ENCODE assay signal across 10 cellular contexts in the genomic region with DNA sequence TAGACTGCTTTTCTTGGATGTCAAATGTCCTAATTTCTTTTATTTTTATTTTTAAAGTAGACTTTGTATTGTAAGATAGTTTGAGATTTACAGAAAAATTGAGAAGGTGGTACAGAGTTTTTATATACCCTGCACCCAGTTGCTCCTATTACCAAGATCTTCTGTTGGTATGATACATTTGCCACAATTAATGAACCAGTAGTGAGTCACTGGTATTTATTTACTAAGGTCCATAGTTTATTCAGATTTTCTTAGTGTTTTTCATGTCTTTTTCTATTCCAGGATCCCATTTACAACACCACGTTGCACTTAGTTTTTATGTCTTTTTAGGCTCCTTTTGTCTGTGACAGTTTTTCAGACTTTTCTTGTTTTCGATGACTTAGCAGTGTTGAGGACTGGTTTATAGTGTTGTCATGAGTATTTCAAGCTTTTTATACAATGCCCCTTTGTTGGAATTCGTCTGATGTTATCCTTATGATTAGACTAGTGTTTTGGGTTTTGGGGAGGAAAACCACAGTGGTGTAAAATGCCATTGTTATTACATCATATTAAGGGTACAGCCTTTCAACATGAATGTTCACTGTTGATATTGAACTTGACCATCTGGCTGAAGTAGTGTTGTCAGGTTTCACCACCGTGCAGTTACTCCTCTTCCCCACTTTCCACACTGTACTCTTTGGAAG. TPM values are rescaled to one million over a fixed set of nuclear protein-coding genes. Genes with fewer than 3 reads are reported as not detected.
DNase-seq lines count a peak whose midpoint lies in the region; ATAC-seq, FAIRE-seq and TF ChIP-seq lines count a peak whose summit lies in the region.
"Had no signal": no experiment of that assay in that cellular context is flagged by ENCODE, and none has a peak within 500 bp of the region (broad histone marks: within the 10 kb centered on the region; RNA-seq: fewer than 3 reads in every experiment).

No MANE protein-coding gene starts in this region.

- H3K4me3 ChIP-seq in right atrium auricular region, result no peak overlapping the region

- no peaks in the 10 kb centered on the region for H3K9me3 ChIP-seq in right atrium auricular region
- H3K9me3 ChIP-seq: Caco-2 had no signal

- intact Hi-C loops in Right ventricle myocardium superior (cut with DNase I), result no loop called here

- no peak for FAIRE-seq in urothelium cell line (lab: Jason Lieb, UNC)

- TF ChIP-seq POLR2A in GM18505 (IDR thresholded peaks at IDR 0.05; ENCODE audit: borderline replicate concordance, extremely low read depth, insufficient read depth, insufficient read length), result no peak

- no peak for TF ChIP-seq CTCF in right atrium auricular region (IDR thresholded peaks at IDR 0.05)

- no peaks in the 10 kb centered on the region for H3K27me3 ChIP-seq in right atrium auricular region

- H3K27ac ChIP-seq in right atrium auricular region, result peak overlapping the region in 1 of 2 donors; percentile 7

- DNase-seq in Right ventricle myocardium superior (no peak), right atrium auricular region (ENCODE audit: low spot score) (no peak), UCSD-AML1 (lab: John Stamatoyannopoulos, UW; ENCODE audit: unreplicated experiment) (peak; percentile 16), glomerular visceral epithelial cell (ENCODE audit: extremely low spot score) (peak; percentile 88), urothelium cell line (ENCODE audit: low spot score) (peak; percentile 56)
- DNase-seq: Caco-2, NCI-H187 treated with DMSO at 0.1 percent for 48 hours had no signal

- H3K36me3 ChIP-seq in right atrium auricular region, result peaks cover 61% of the 10 kb centered on the region

- peak; percentile 48 for ATAC-seq in Right ventricle myocardium superior (ENCODE audit: poor library complexity)
- ATAC-seq in HG03095 (IDR thresholded peaks at IDR 0.05; ENCODE audit: unreplicated experiment), result no peak
- no peak for ATAC-seq in GM18505 (IDR thresholded peaks at IDR 0.05; ENCODE audit: unreplicated experiment)
- no peak for ATAC-seq in GM19328 (IDR thresholded peaks at IDR 0.05; ENCODE audit: unreplicated experiment)

- H3K4me1 ChIP-seq in right atrium auricular region, result no peaks in the 10 kb centered on the region
- H3K4me1 ChIP-seq: Caco-2 had no signal

RNA-seq across cellular contexts. Expression of a gene that starts 35.9 kb away (rescaled TPM):
- 12.9 TPM for total RNA-seq in Right ventricle myocardium superior
- total RNA-seq in right atrium auricular region, result 10 to 100 TPM; 15.7 to 20.3 TPM

Comparison
In these comparisons a context has a peak if more than half of its experiments do, and no peak if none do; other contexts are left out.
1. DNase-seq: peak in UCSD-AML1 (single experiment), glomerular visceral epithelial cell (single experiment) and urothelium cell line (single experiment); none in Right ventricle myocardium superior (single experiment) and right atrium auricular region (single experiment).